Comparison of ENCODE assay signal across 1 cellular context in genomic region chr3:138915503-138916498, GRCh38.
TF ChIP-seq lines count a peak whose summit lies in the region.

No MANE protein-coding gene starts in this region.

TF ChIP-seq in K562, 482 proteins besides CTCF, POLR2A, EP300 and RAD21 (continued from another document and continues in another):
- TF ChIP-seq MITF (IDR thresholded peaks at IDR 0.05): no peak
- TF ChIP-seq FOS (IDR thresholded peaks at IDR 0.05; ENCODE audit: extremely low read depth, insufficient read length): no peak
- no peak for TF ChIP-seq ZFP30 (CRISPR knock-in tag; IDR thresholded peaks at IDR 0.05; ENCODE audit: borderline replicate concordance)
- TF ChIP-seq TRIM25 (IDR thresholded peaks at IDR 0.05; ENCODE audit: borderline replicate concordance): no peak
- TF ChIP-seq RREB1 (CRISPR knock-in tag; IDR thresholded peaks at IDR 0.05): peak; percentile 49; the same call in 1 of the 2 replicates
- peak; percentile 51 for TF ChIP-seq KDM5B (IDR thresholded peaks at IDR 0.05; ENCODE audit: insufficient replicate concordance, low read depth, low read length)
- no peak for TF ChIP-seq ZNF280B (CRISPR knock-in tag; IDR thresholded peaks at IDR 0.05)
- no peak for TF ChIP-seq BRCA1 (IDR thresholded peaks at IDR 0.05)
- TF ChIP-seq BRCA1 (CRISPR knock-in tag; IDR thresholded peaks at IDR 0.05): no peak
- TF ChIP-seq FOSL1 (tag; conservative IDR thresholded peaks at IDR 0.05): peak; percentile 84
- TF ChIP-seq SUPT5H (IDR thresholded peaks at IDR 0.05): peak; percentile 60
- no peak for TF ChIP-seq SOX6 (IDR thresholded peaks at IDR 0.05)
- no peak for TF ChIP-seq HINFP (tag; conservative IDR thresholded peaks at IDR 0.05; ENCODE audit: low read depth)
- TF ChIP-seq ZBTB1 (CRISPR knock-in tag; IDR thresholded peaks at IDR 0.05; ENCODE audit: borderline replicate concordance, low read depth): no peak; the same call in 1 of the 2 replicates
- TF ChIP-seq NONO (IDR thresholded peaks at IDR 0.05; ENCODE audit: low read depth in 2 of 2, low read length in 1 of 2): peak in 1 of 2 experiments; percentile 81; a peak in 2 of 4 replicates
- TF ChIP-seq LEF1 (IDR thresholded peaks at IDR 0.05): no peak
- no peak for TF ChIP-seq HDAC6 (IDR thresholded peaks at IDR 0.05; ENCODE audit: low read depth, low read length)
- TF ChIP-seq SMAD4 (CRISPR knock-in tag; conservative IDR thresholded peaks at IDR 0.05): peak; percentile 81
- TF ChIP-seq NR2C2 (CRISPR knock-in tag; IDR thresholded peaks at IDR 0.05): no peak; the same call in 1 of the 2 replicates
- peak; percentile 90 for TF ChIP-seq NR2C2 (tag; IDR thresholded peaks at IDR 0.05)
- TF ChIP-seq SRSF7 (optimal IDR thresholded peaks at IDR 0.05; ENCODE audit: low read depth, low read length): no peak
- no peak for TF ChIP-seq EGR1 (conservative IDR thresholded peaks at IDR 0.05)
- peak; percentile 65 for TF ChIP-seq NEUROD1 (IDR thresholded peaks at IDR 0.05; ENCODE audit: borderline replicate concordance, low read depth, low read length, partially characterized antibody)
- TF ChIP-seq CEBPB (tag; IDR thresholded peaks at IDR 0.05): no peak
- TF ChIP-seq BRD9 (IDR thresholded peaks at IDR 0.05; ENCODE audit: low read depth, partially characterized antibody): peak; percentile 97
- no peak for TF ChIP-seq FUS (optimal IDR thresholded peaks at IDR 0.05; ENCODE audit: low read depth, low read length)
- no peak for TF ChIP-seq TSC22D4 (tag; IDR thresholded peaks at IDR 0.05)
- TF ChIP-seq NFIC (IDR thresholded peaks at IDR 0.05): peak; percentile 63
- peak; percentile 39; the same call in 1 of the 2 replicates for TF ChIP-seq TAF7 (tag; IDR thresholded peaks at IDR 0.05)
- no peak for TF ChIP-seq CHD7 (IDR thresholded peaks at IDR 0.05; ENCODE audit: low read depth, low read length)
- peak in 1 of 2 experiments; percentile 96; a peak in 2 of 4 replicates for TF ChIP-seq ZNF639 (CRISPR knock-in tag; conservative IDR thresholded peaks at IDR 0.05 in 1 of 2, IDR thresholded peaks at IDR 0.05 in 1 of 2)
- no peak for TF ChIP-seq ZC3H11A (IDR thresholded peaks at IDR 0.05; ENCODE audit: low read depth, low read length)
- peak; percentile 83; the same call in 1 of the 2 replicates for TF ChIP-seq XRCC5 (IDR thresholded peaks at IDR 0.05; ENCODE audit: low read depth, low read length)
